ENCODE assay signal across 15 cellular contexts in the genomic region with DNA sequence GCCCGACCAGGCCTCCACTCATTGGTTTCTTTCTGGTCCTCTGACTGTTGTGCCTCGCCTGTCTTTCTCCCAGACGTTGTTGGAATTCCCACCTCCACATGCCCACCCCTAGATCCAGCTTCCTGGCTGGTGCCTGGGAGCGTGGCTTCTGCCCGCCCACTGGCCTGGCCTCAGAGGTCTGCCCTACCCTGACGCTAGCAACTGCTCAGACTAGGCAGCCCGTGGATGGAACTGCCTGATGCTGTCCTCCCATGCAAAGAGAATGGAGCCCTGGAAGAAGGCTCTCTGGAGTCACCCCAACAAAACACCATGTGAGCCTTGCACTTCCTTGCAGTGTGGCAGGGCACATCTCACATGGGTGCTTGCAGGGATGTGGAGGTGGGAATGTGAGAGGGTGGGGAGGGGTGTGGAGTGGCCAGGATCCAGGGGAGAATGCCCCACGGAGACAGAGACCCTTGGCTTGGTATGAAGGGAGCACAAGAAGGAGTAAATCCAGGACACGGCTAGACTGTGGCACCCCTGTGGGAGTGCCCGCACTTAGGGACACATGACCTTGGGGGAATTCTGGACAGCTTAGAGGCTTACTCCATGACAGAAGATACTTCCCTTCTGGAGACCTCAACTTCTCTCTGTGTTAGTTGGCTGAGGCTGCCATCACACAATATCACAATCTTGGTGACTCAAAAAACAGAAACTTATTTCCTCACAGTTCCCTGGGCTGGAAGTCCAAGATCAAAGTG. TPM values are rescaled to one million over a fixed set of nuclear protein-coding genes. Genes with fewer than 3 reads are reported as not detected.
DNase-seq lines count a peak whose midpoint lies in the region; ATAC-seq and TF ChIP-seq lines count a peak whose summit lies in the region.
"Had no signal": no experiment of that assay in that cellular context is flagged by ENCODE, and none has a peak within 500 bp of the region (broad histone marks: within the 10 kb centered on the region; RNA-seq: fewer than 3 reads in every experiment).

No MANE protein-coding gene starts in this region.

- POLR2A ChIA-PET in T-cell (lab: Charles Lee), result no interaction called here

- CTCF ChIA-PET in T-cell (lab: Charles Lee), result interaction anchor here in 1 of 2 donors (0.6 kb wide), 1 partner anchor 14 kb away, joined by 3 read pairs; no protein-coding TSS in a partner anchor

- intact Hi-C loops in left cardiac atrium (cut with DNase I), result no loop called here
- intact Hi-C loops in psoas muscle (cut with DNase I), result loop anchor here in 1 of 2 donors (10.0 kb wide), 1 partner anchor 57 kb away; no protein-coding TSS in a partner anchor

- H3K27me3 Mint-ChIP-seq in T-cell, result no peaks in the 10 kb centered on the region
- H3K27me3 Mint-ChIP-seq: IgD-negative memory B cell had no signal

- WGBS in psoas muscle, 3 donors, result 65 to 78% (median 67%) methylated on average over 10 of the region's 10 CpGs

- H3K27ac ChIP-seq in psoas muscle, result no peak overlapping the region
- H3K27ac ChIP-seq: cardiac muscle cell, ovary had no signal

- no peaks in the 10 kb centered on the region for H3K36me3 Mint-ChIP-seq in T-cell
- H3K36me3 Mint-ChIP-seq: IgD-negative memory B cell had no signal

- H3K9me3 ChIP-seq in psoas muscle, result no peaks in the 10 kb centered on the region
- H3K9me3 ChIP-seq: ovary had no signal

- H3K27me3 ChIP-seq in psoas muscle (ENCODE audit: insufficient read depth in 3 of 3, low read length in 2 of 3), result peaks cover 0 to 2% (median 0%) of the 10 kb centered on the region in 3 donors
- H3K27me3 ChIP-seq: cardiac muscle cell, ovary had no signal

- no peaks in the 10 kb centered on the region for H3K9me3 Mint-ChIP-seq in T-cell
- H3K9me3 Mint-ChIP-seq: IgD-negative memory B cell had no signal

- H3K4me1 Mint-ChIP-seq in T-cell, result peaks cover 8 to 14% (median 9%) of the 10 kb centered on the region in 3 donors

- H3K27ac Mint-ChIP-seq in T-cell, result no peak overlapping the region

- no peaks in the 10 kb centered on the region for H3K36me3 ChIP-seq in psoas muscle (ENCODE audit: insufficient read depth in 1 of 2, low read depth in 1 of 2)
- H3K36me3 ChIP-seq: cardiac muscle cell, ovary had no signal

- H3K4me1 ChIP-seq in psoas muscle, result no peaks in the 10 kb centered on the region

- peak; percentile 23 to 24 for ATAC-seq in activated CD4-positive, CD25-positive, alpha-beta regulatory T cell treated with anti-CD3 and anti-CD28 coated beads, Interleukin-2, amount 50 U/mL, for 24 hours
- ATAC-seq in left cardiac atrium, result peak; percentile 38 to 78
- peak in 3 of 4 donors; percentile 19 to 31 (median 30) for ATAC-seq in psoas muscle
- ATAC-seq in T-cell (replicated peaks in 1 of 4), result no peak

- no peak for DNase-seq in activated CD4-positive, CD25-positive, alpha-beta regulatory T cell treated with anti-CD3 and anti-CD28 coated beads, Interleukin-2, amount 50 U/mL, for 72 hours
- DNase-seq in NOMO-1 treated with DMSO at 0.1 percent for 48 hours (lab: John Stamatoyannopoulos, UW; ENCODE audit: unreplicated experiment) (peak; percentile 72), left cardiac atrium (no peak), psoas muscle (peak in 1 of 2 donors; percentile 20), NCI-H1105 (lab: John Stamatoyannopoulos, UW) (no peak), GDM1 (lab: John Stamatoyannopoulos, UW) (no peak), T-cell (no peak)
- DNase-seq: effector memory CD4-positive, alpha-beta T cell; HCEC 1CT; mesenchymal stem cell; NCI-H345; ovary had no signal

- no peak overlapping the region for H3K4me3 Mint-ChIP-seq in T-cell

- TF ChIP-seq CTCF in psoas muscle (IDR thresholded peaks at IDR 0.05), result no peak

- H3K4me3 ChIP-seq in psoas muscle, result no peak overlapping the region
- H3K4me3 ChIP-seq: cardiac muscle cell, ovary had no signal

RNA-seq across cellular contexts. Expression of a gene that starts 22.5 kb away (rescaled TPM):
- total RNA-seq in left cardiac atrium (10 to 100 TPM; 25.4 to 34.1 TPM), psoas muscle (1 to 10 TPM; 3.1 to 7.6 (median 6.1) TPM), T-cell (100 to 1,000 TPM in 3 of 5 donors, 10 to 100 TPM in 2; 88.0 to 146 (median 117) TPM)
- 1 to 10 TPM; 1.8 to 2.6 (median 2.1) TPM for polyA plus RNA-seq in psoas muscle

Comparison
In these comparisons a context has a peak if more than half of its experiments do, and no peak if none do; other contexts are left out.
1. ATAC-seq: peak in activated CD4-positive, CD25-positive, alpha-beta regulatory T cell treated with anti-CD3 and anti-CD28 coated beads, Interleukin-2, amount 50 U/mL, for 24 hours (2 of 2), left cardiac atrium (2 of 2) and psoas muscle (3 of 4); none in T-cell (0 of 4).